In the genomic region with DNA sequence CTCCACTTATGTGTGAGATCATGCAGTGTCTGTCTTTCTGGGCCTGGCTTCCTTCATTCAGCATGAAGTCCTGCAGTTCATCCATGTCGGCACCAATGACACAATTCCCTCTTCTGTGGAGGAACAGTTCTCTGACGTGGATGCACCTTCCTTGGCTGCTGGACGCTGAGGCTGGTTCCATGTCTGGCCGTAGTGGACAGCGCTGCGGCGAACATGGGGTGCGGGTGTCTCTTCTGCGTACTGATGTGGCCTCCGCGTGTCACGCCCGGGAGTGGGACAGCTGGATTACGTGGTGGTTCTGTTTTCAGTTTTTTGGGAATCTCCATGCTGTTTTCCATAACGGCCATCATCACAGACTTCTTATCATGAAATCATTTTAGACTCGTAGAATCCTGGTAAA, we compare ENCODE assay signal across 17 cellular contexts. TPM values are rescaled to one million over a fixed set of nuclear protein-coding genes. Genes with fewer than 3 reads are reported as not detected.
DNase-seq lines count a peak whose midpoint lies in the region; ATAC-seq, FAIRE-seq and TF ChIP-seq lines count a peak whose summit lies in the region.
"Had no signal": no experiment of that assay in that cellular context is flagged by ENCODE, and none has a peak within 500 bp of the region (broad histone marks: within the 10 kb centered on the region; RNA-seq: fewer than 3 reads in every experiment).

No MANE protein-coding gene starts in this region.

- H4K8ac ChIP-seq in IMR-90 (ENCODE audit: low read depth in 2 of 2, low read length in 2 of 2) = no peak overlapping the region

- H3K23ac ChIP-seq in IMR-90 (ENCODE audit: low read depth, low read length) = no peak overlapping the region

- POLR2A ChIA-PET in IMR-90 (lab: Charles Lee; ENCODE audit: unreplicated experiment) = no interaction called here

- no peaks in the 10 kb centered on the region for H3K79me1 ChIP-seq in IMR-90 (ENCODE audit: low read depth in 1 of 2, low read length in 2 of 2)

- no peaks in the 10 kb centered on the region for H3K36me3 Mint-ChIP-seq in CD14-positive monocyte
- H3K36me3 Mint-ChIP-seq in activated T-helper 2 cell treated with anti-CD3 and anti-CD28 coated beads, Interferon-gamma antibody, Interleukin-2, Interleukin-4, amounts not matched to agents 10 μg/mL and 5 μg/mL and 100 μg/mL, durations not matched to agents 14 hours and 24 hours and 36 hours (ENCODE audit: low read depth) = no peaks in the 10 kb centered on the region
- H3K36me3 Mint-ChIP-seq: CD8-positive, alpha-beta T cell had no signal

- no peak overlapping the region for H3K4me3 ChIP-seq in IMR-90 (ENCODE audit: insufficient read depth, low read depth, low read length)
- no peak overlapping the region for H3K4me3 ChIP-seq in kidney (ENCODE audit: low read length in 2 of 2)
- H3K4me3 ChIP-seq in tibial artery = no peak overlapping the region
- H3K4me3 ChIP-seq: A549, HAP-1 had no signal

- no peak overlapping the region for H2BK20ac ChIP-seq in IMR-90 (ENCODE audit: low read depth, low read length)

- H3K9me3 ChIP-seq in IMR-90 (ENCODE audit: control insufficient read depth, insufficient read depth, low read length) = peaks cover 5% of the 10 kb centered on the region
- peaks cover 0 to 6% of the 10 kb centered on the region in 2 donors for H3K9me3 ChIP-seq in kidney (ENCODE audit: control insufficient read depth in 1 of 2, low read length in 2 of 2)
- H3K9me3 ChIP-seq in tibial artery = peaks cover 0 to 6% (median 2%) of the 10 kb centered on the region in 3 donors
- H3K9me3 ChIP-seq: BE2C had no signal

- H3K27ac ChIP-seq in IMR-90 (ENCODE audit: insufficient read depth, low read length) = no peak overlapping the region
- no peak overlapping the region for H3K27ac ChIP-seq in kidney (ENCODE audit: low read depth in 2 of 2, low read length in 2 of 2)
- H3K27ac ChIP-seq in tibial artery = no peak overlapping the region
- H3K27ac ChIP-seq: A549, C4-2B had no signal

- H4K20me1 ChIP-seq in IMR-90 (ENCODE audit: insufficient read depth, low read length) = no peaks in the 10 kb centered on the region

- peaks cover 1 to 15% (median 12%) of the 10 kb centered on the region in 3 donors for H3K27me3 Mint-ChIP-seq in CD14-positive monocyte (ENCODE audit: low read depth in 3 of 3)
- peaks cover 5% of the 10 kb centered on the region for H3K27me3 Mint-ChIP-seq in activated T-helper 2 cell treated with anti-CD3 and anti-CD28 coated beads, Interferon-gamma antibody, Interleukin-2, Interleukin-4, amounts not matched to agents 10 μg/mL and 5 μg/mL and 100 μg/mL, durations not matched to agents 14 hours and 24 hours and 36 hours (ENCODE audit: low read depth)

- in situ Hi-C loops in IMR-90 (cut with MboI; ENCODE audit: low sequenced_read_pairs) = no loop called here

- H3K4me3 Mint-ChIP-seq in CD14-positive monocyte = no peak overlapping the region
- H3K4me3 Mint-ChIP-seq in activated T-helper 2 cell treated with anti-CD3 and anti-CD28 coated beads, Interferon-gamma antibody, Interleukin-2, Interleukin-4, amounts not matched to agents 10 μg/mL and 5 μg/mL and 100 μg/mL, durations not matched to agents 14 hours and 24 hours and 36 hours (ENCODE audit: low read depth) = no peak overlapping the region
- H3K4me3 Mint-ChIP-seq: CD8-positive, alpha-beta T cell had no signal

- 0 out of 2 replicates have a peak overlapping the region, but pooled peaks have one; percentile 32 for H2BK120ac ChIP-seq in IMR-90 (ENCODE audit: low read depth, low read length)

- H3K14ac ChIP-seq in IMR-90 (replicated peaks; ENCODE audit: low read depth, low read length) = no peak overlapping the region

- no peak overlapping the region for H3K18ac ChIP-seq in IMR-90 (ENCODE audit: low read depth, low read length)

- H3K27me3 ChIP-seq in IMR-90 (ENCODE audit: control insufficient read depth, insufficient read depth, low read length) = peaks cover 3% of the 10 kb centered on the region; the same call in 1 of the 2 replicates
- H3K27me3 ChIP-seq in tibial artery = peaks cover 0 to 52% of the 10 kb centered on the region in 2 donors
- H3K27me3 ChIP-seq: BE2C had no signal

- H3K36me3 ChIP-seq in IMR-90 (ENCODE audit: control insufficient read depth, insufficient read depth, low read length) (no peaks in the 10 kb centered on the region), kidney (ENCODE audit: control insufficient read depth in 1 of 2, insufficient read depth in 2 of 2, low read length in 2 of 2) (no peaks in the 10 kb centered on the region), tibial artery (no peaks in the 10 kb centered on the region)
- H3K36me3 ChIP-seq: BE2C, HAP-1 had no signal

- H4K91ac ChIP-seq in IMR-90 (ENCODE audit: insufficient read depth, low read depth, low read length) = no peak overlapping the region

- H2AK9ac ChIP-seq in IMR-90 (replicated peaks; ENCODE audit: low read depth, low read length, poor library complexity) = peak overlapping the region; percentile 42

- CTCF ChIA-PET in IMR-90 (lab: Yijun Ruan, JAX) = no interaction called here

- WGBS in IMR-90 (ENCODE audit: extremely low coverage in 2 of 2, insufficient read length in 1 of 2), 2 experiments = 100% methylated on average over 7 of the region's 16 CpGs; no CpG with 5 or more reads in 1 of the 2 experiments

- no peak overlapping the region for H2BK15ac ChIP-seq in IMR-90 (ENCODE audit: low read depth, low read length)

- no peak for FAIRE-seq in kidney (lab: Jason Lieb, UNC)
- FAIRE-seq: A549, H1 had no signal

- no peak overlapping the region for H3K27ac Mint-ChIP-seq in CD14-positive monocyte
- H3K27ac Mint-ChIP-seq in activated T-helper 2 cell treated with anti-CD3 and anti-CD28 coated beads, Interferon-gamma antibody, Interleukin-2, Interleukin-4, amounts not matched to agents 10 μg/mL and 5 μg/mL and 100 μg/mL, durations not matched to agents 14 hours and 24 hours and 36 hours = no peak overlapping the region
- H3K27ac Mint-ChIP-seq: CD8-positive, alpha-beta T cell had no signal

- H3K9me1 ChIP-seq in IMR-90 (ENCODE audit: insufficient read depth, low read length) = no peaks in the 10 kb centered on the region

- intact Hi-C loops in IMR-90 (cut with micrococcal nuclease) = loop anchor here (10.0 kb wide), 1 partner anchor 213 kb away; the partner anchor contains the start of genes POLR2L and TSPAN4
- intact Hi-C loops in kidney (cut with DNase I) = no loop called here
- intact Hi-C loops in tibial artery (cut with DNase I; ENCODE audit: low total_unique reads) = no loop called here
- intact Hi-C loops in CD14-positive monocyte (cut with micrococcal nuclease) = no loop called here
- intact Hi-C loops in activated T-helper 2 cell treated with anti-CD3 and anti-CD28 coated beads, Interferon-gamma antibody, Interleukin-2, Interleukin-4, amounts not matched to agents 10 μg/mL and 5 μg/mL and 100 μg/mL, durations not matched to agents 14 hours and 24 hours and 36 hours (cut with micrococcal nuclease) = no loop called here

- H3K4me1 ChIP-seq in IMR-90 (ENCODE audit: control insufficient read depth, insufficient read depth, low read length) (peaks cover 12% of the 10 kb centered on the region), kidney (ENCODE audit: control insufficient read depth in 1 of 2, insufficient read depth in 1 of 2, low read depth in 1 of 2, low read length in 2 of 2) (no peaks in the 10 kb centered on the region), tibial artery (peaks cover 0 to 8% (median 0%) of the 10 kb centered on the region in 4 donors)
- H3K4me1 ChIP-seq: BE2C, Caco-2, HAP-1 had no signal

- H2AK5ac ChIP-seq in IMR-90 (ENCODE audit: low read depth, low read length) = no peak overlapping the region; the same call in 1 of the 2 replicates

- TF ChIP-seq CTCF in IMR-90 (conservative IDR thresholded peaks at IDR 0.05; ENCODE audit: low read depth, low read length) (no peak), kidney (IDR thresholded peaks at IDR 0.05; ENCODE audit: borderline replicate concordance, extremely low read depth, insufficient read depth) (no peak), tibial artery (IDR thresholded peaks at IDR 0.05) (no peak), CD14-positive monocyte (IDR thresholded peaks at IDR 0.05) (no peak)

- BruUV-seq in IMR-90 (replicated peaks; lab: Mats Ljungman, UMichigan) = no TSS peak

- no peak for ATAC-seq in IMR-90 (ENCODE audit: low read depth)
- ATAC-seq: A549; CD8-positive, alpha-beta T cell had no signal

- no peak overlapping the region for H2BK5ac ChIP-seq in IMR-90 (ENCODE audit: low read depth, low read length, poor library complexity, severe bottlenecking)

- H3K4ac ChIP-seq in IMR-90 (ENCODE audit: low read depth, low read length) = no peak overlapping the region

- no peaks in the 10 kb centered on the region for H3K4me1 Mint-ChIP-seq in CD14-positive monocyte
- no peaks in the 10 kb centered on the region for H3K4me1 Mint-ChIP-seq in activated T-helper 2 cell treated with anti-CD3 and anti-CD28 coated beads, Interferon-gamma antibody, Interleukin-2, Interleukin-4, amounts not matched to agents 10 μg/mL and 5 μg/mL and 100 μg/mL, durations not matched to agents 14 hours and 24 hours and 36 hours (ENCODE audit: low read depth)

- dilution Hi-C loops in IMR-90 (cut with HindIII; ENCODE audit: low sequenced_read_pairs, unreplicated experiment) = no loop called here

- no peak overlapping the region for H3K4me2 ChIP-seq in IMR-90 (ENCODE audit: low read depth, low read length)
- H3K4me2 ChIP-seq: A549 had no signal

- peaks cover 2 to 10% (median 7%) of the 10 kb centered on the region in 7 donors for H3K9me3 Mint-ChIP-seq in CD14-positive monocyte
- peaks cover 9% of the 10 kb centered on the region for H3K9me3 Mint-ChIP-seq in activated T-helper 2 cell treated with anti-CD3 and anti-CD28 coated beads, Interferon-gamma antibody, Interleukin-2, Interleukin-4, amounts not matched to agents 10 μg/mL and 5 μg/mL and 100 μg/mL, durations not matched to agents 14 hours and 24 hours and 36 hours
- H3K9me3 Mint-ChIP-seq: CD8-positive, alpha-beta T cell had no signal

- TF ChIP-seq RAD21 in IMR-90 (IDR thresholded peaks at IDR 0.05; ENCODE audit: low read length) = no peak

- H3K56ac ChIP-seq in IMR-90 (ENCODE audit: extremely low read depth, insufficient read depth, low read length) = no peak overlapping the region

- DNase-seq in ELF-1 (ENCODE audit: low read depth, low spot score) (peak; percentile 1), IMR-90 (no peak), kidney (peak; percentile 61), tibial artery (peak; percentile 16 to 56), CD14-positive monocyte (ENCODE audit: low spot score) (no peak)
- no peak for DNase-seq in activated T-helper 2 cell treated with anti-CD3 and anti-CD28 coated beads, Interferon-gamma antibody, Interleukin-2, Interleukin-4, amounts not matched to agents 10 μg/mL and 5 μg/mL and 100 μg/mL, durations not matched to agents 14 hours and 24 hours and 36 hours (ENCODE audit: low spot score)
- DNase-seq: BE2C; Caco-2; CD8-positive, alpha-beta T cell; DND-41; GF-D8 had no signal

- H3K9ac ChIP-seq in IMR-90 (ENCODE audit: low read depth, low read length) = no peak overlapping the region
- no peak overlapping the region for H3K9ac ChIP-seq in kidney (ENCODE audit: low read length in 2 of 2)

- H4K5ac ChIP-seq in IMR-90 (ENCODE audit: low read depth, low read length) = no peak overlapping the region

- TF ChIP-seq POLR2A in IMR-90 (IDR thresholded peaks at IDR 0.05; ENCODE audit: low read depth, low read length) = no peak

- H2AFZ ChIP-seq in IMR-90 (replicated peaks; ENCODE audit: low read length, poor library complexity) = no peak overlapping the region

RNA-seq across cellular contexts. Expression of gene MUC2, which starts 16.9 kb away (rescaled TPM):
- not detected in 2 replicates for total RNA-seq in IMR-90 (2012; rRNA removed)
- polyA plus RNA-seq in IMR-90 (2012; rRNA removed) = not detected in 2 replicates
- not detected in 2 replicates for polyA plus RNA-seq in IMR-90 (2012; cell fraction: cytosol; rRNA removed)
- polyA plus RNA-seq in IMR-90 (2012; cell fraction: nucleus; rRNA removed; ENCODE audit: low replicate concordance) = not detected in 2 replicates
- total RNA-seq in kidney = not detected
- polyA plus RNA-seq in kidney (ENCODE audit: insufficient read depth, low read depth, low replicate concordance) = not detected
- polyA plus RNA-seq in CD14-positive monocyte = not detected
- not detected in 2 replicates for total RNA-seq in activated T-helper 2 cell treated with anti-CD3 and anti-CD28 coated beads, Interferon-gamma antibody, Interleukin-2, Interleukin-4, amounts not matched to agents 10 μg/mL and 5 μg/mL and 100 μg/mL, durations not matched to agents 14 hours and 24 hours and 36 hours
- total RNA-seq: CD8-positive, alpha-beta T cell; H1; HT1080 had no signal
- polyA plus RNA-seq: AG04450, H1 had no signal

RNA-seq across cellular contexts. Expression of gene MUC6, which starts 21.3 kb away (rescaled TPM):
- not detected in 2 replicates for total RNA-seq in IMR-90 (2012; rRNA removed)
- not detected in 2 replicates for polyA plus RNA-seq in IMR-90 (2012; rRNA removed)
- polyA plus RNA-seq in IMR-90 (2012; cell fraction: cytosol; rRNA removed) = not detected in 2 replicates
- polyA plus RNA-seq in IMR-90 (2012; cell fraction: nucleus; rRNA removed; ENCODE audit: low replicate concordance) = not detected in 2 replicates
- 3.0 TPM for total RNA-seq in kidney
- polyA plus RNA-seq in kidney (ENCODE audit: insufficient read depth, low read depth, low replicate concordance) = 1.1 TPM
- not detected for polyA plus RNA-seq in CD14-positive monocyte
- total RNA-seq in activated T-helper 2 cell treated with anti-CD3 and anti-CD28 coated beads, Interferon-gamma antibody, Interleukin-2, Interleukin-4, amounts not matched to agents 10 μg/mL and 5 μg/mL and 100 μg/mL, durations not matched to agents 14 hours and 24 hours and 36 hours = not detected in 2 replicates
- total RNA-seq: Caco-2; CD8-positive, alpha-beta T cell; H1; HT1080 had no signal
- polyA plus RNA-seq: A549, AG04450, H1 had no signal

Comparison
In these comparisons a context has a peak if more than half of its experiments do, and no peak if none do; other contexts are left out.
1. DNase-seq: peak in ELF-1 (single experiment), kidney (single experiment) and tibial artery (2 of 2); none in IMR-90 (single experiment), CD14-positive monocyte (single experiment) and activated T-helper 2 cell treated with anti-CD3 and anti-CD28 coated beads, Interferon-gamma antibody, Interleukin-2, Interleukin-4, amounts not matched to agents 10 μg/mL and 5 μg/mL and 100 μg/mL, durations not matched to agents 14 hours and 24 hours and 36 hours (single experiment).